8 cellular contexts compared by ENCODE assay signal in genomic region chr2:25521665-25522387, GRCh38.
DNase-seq lines count a peak whose midpoint lies in the region; ATAC-seq and TF ChIP-seq lines count a peak whose summit lies in the region.

No MANE protein-coding gene starts in this region.

- H3K9me3 ChIP-seq in SU-DHL-6 (ENCODE audit: insufficient read depth, low read length) (no peaks in the 10 kb centered on the region), endocrine pancreas (ENCODE audit: control insufficient read depth, low read length) (no peaks in the 10 kb centered on the region), mucosa of stomach (ENCODE audit: control insufficient read depth, low read length) (no peaks in the 10 kb centered on the region), upper lobe of right lung (no peaks in the 10 kb centered on the region)

- H3K27me3 Mint-ChIP-seq in HFFc6 (ENCODE audit: insufficient read depth), result no peaks in the 10 kb centered on the region; the same call in 1 of the 2 replicates

- H3K9ac ChIP-seq in SU-DHL-6 (ENCODE audit: low read length) (no peak overlapping the region), endocrine pancreas (ENCODE audit: control insufficient read depth, insufficient read depth, low read length) (no peak overlapping the region), mucosa of stomach (ENCODE audit: low read length) (peak overlapping the region; percentile 27)

- H3K27me3 ChIP-seq in SU-DHL-6 (ENCODE audit: low read length), result no peaks in the 10 kb centered on the region
- no peaks in the 10 kb centered on the region for H3K27me3 ChIP-seq in endocrine pancreas (ENCODE audit: control insufficient read depth, insufficient read depth, low read length)
- H3K27me3 ChIP-seq in mucosa of stomach (ENCODE audit: control insufficient read depth, insufficient read depth, low read length), result no peaks in the 10 kb centered on the region
- no peaks in the 10 kb centered on the region for H3K27me3 ChIP-seq in upper lobe of right lung

- H4K20me1 ChIP-seq in SU-DHL-6 (ENCODE audit: low read depth, low read length), result no peaks in the 10 kb centered on the region

- TF ChIP-seq CTCF in HFFc6 (IDR thresholded peaks at IDR 0.05) (peak; percentile 89), SU-DHL-6 (IDR thresholded peaks at IDR 0.05; ENCODE audit: insufficient read depth, low read length, poor library complexity, severe bottlenecking) (peak; percentile 81), upper lobe of right lung (IDR thresholded peaks at IDR 0.05) (peak; percentile 83)

- intact Hi-C loops in upper lobe of right lung (cut with DNase I), result no loop called here

- no peaks in the 10 kb centered on the region for H3K36me3 Mint-ChIP-seq in HFFc6 (ENCODE audit: low read depth)

- H3K79me2 ChIP-seq in SU-DHL-6 (ENCODE audit: insufficient read depth, low read length), result no peaks in the 10 kb centered on the region

- H3K4me1 ChIP-seq in endocrine pancreas (ENCODE audit: control insufficient read depth, insufficient read depth, low read length) (peaks cover 12% of the 10 kb centered on the region), mucosa of stomach (ENCODE audit: control insufficient read depth, insufficient read depth, low read length) (peaks cover 8% of the 10 kb centered on the region), upper lobe of right lung (no peaks in the 10 kb centered on the region)

- no peaks in the 10 kb centered on the region for H3F3A ChIP-seq in SU-DHL-6 (ENCODE audit: insufficient read depth)

- H3K4me3 ChIP-seq in SU-DHL-6 (ENCODE audit: insufficient read depth, low read length, poor library complexity, severe bottlenecking) (no peak overlapping the region), endocrine pancreas (ENCODE audit: control insufficient read depth, insufficient read depth, low read length) (peak overlapping the region; percentile 82), mucosa of stomach (ENCODE audit: low read length) (peak overlapping the region; percentile 27), upper lobe of right lung (peak overlapping the region; percentile 34)

- H3K4me1 Mint-ChIP-seq in HFFc6 (ENCODE audit: low read depth), result peaks cover 26% of the 10 kb centered on the region

- no peak overlapping the region for H3K27ac ChIP-seq in SU-DHL-6 (ENCODE audit: low read depth, low read length)
- no peak overlapping the region for H3K27ac ChIP-seq in upper lobe of right lung

- peak; percentile 94 for ATAC-seq in upper lobe of right lung

- H3K9me2 ChIP-seq in SU-DHL-6 (replicated peaks; ENCODE audit: insufficient read depth, low read length), result no peaks in the 10 kb centered on the region

- DNase-seq in stimulated activated naive CD4-positive, alpha-beta T cell (lab: John Stamatoyannopoulos, UW), result peak in 5 of 6 experiments; percentile 1 to 78 (median 66)
- no peak for DNase-seq in stimulated activated naive CD4-positive, alpha-beta T cell treated with Interleukin-2 at 50 U/mL for 16 hours (lab: John Stamatoyannopoulos, UW)
- DNase-seq in HFFc6 (peak; percentile 72), NCI-H1436 (lab: John Stamatoyannopoulos, UW) (peak; percentile 43), upper lobe of right lung (no peak)

- no peaks in the 10 kb centered on the region for H3K9me3 Mint-ChIP-seq in HFFc6

- H2AFZ ChIP-seq in SU-DHL-6 (ENCODE audit: low read depth, low read length, severe bottlenecking), result peak overlapping the region; percentile 9

- H3K4me3 Mint-ChIP-seq in HFFc6, result peak overlapping the region; percentile 86

- peak overlapping the region; percentile 46 for H3K4me2 ChIP-seq in SU-DHL-6 (ENCODE audit: low read depth, low read length, poor library complexity, severe bottlenecking)

- H3K27ac Mint-ChIP-seq in HFFc6, result peak overlapping the region; percentile 52; the same call in 1 of the 2 replicates

- no peaks in the 10 kb centered on the region for H3K36me3 ChIP-seq in SU-DHL-6 (ENCODE audit: low read length)
- H3K36me3 ChIP-seq in endocrine pancreas (ENCODE audit: control insufficient read depth, insufficient read depth, low read length), result no peaks in the 10 kb centered on the region
- H3K36me3 ChIP-seq in mucosa of stomach (ENCODE audit: control insufficient read depth, insufficient read depth, low read length), result no peaks in the 10 kb centered on the region
- no peaks in the 10 kb centered on the region for H3K36me3 ChIP-seq in upper lobe of right lung

Comparison
In these comparisons a context has a peak if more than half of its experiments do, and no peak if none do; other contexts are left out.
1. DNase-seq: peak in stimulated activated naive CD4-positive, alpha-beta T cell (5 of 6), HFFc6 (single experiment) and NCI-H1436 (single experiment); none in stimulated activated naive CD4-positive, alpha-beta T cell treated with Interleukin-2 at 50 U/mL for 16 hours (single experiment) and upper lobe of right lung (single experiment).
2. Peak in every context shown above with its lines, with median percentiles within 50 percentile points of each other: CTCF ChIP-seq.